1 cellular context compared by ENCODE assay signal in the genomic region with DNA sequence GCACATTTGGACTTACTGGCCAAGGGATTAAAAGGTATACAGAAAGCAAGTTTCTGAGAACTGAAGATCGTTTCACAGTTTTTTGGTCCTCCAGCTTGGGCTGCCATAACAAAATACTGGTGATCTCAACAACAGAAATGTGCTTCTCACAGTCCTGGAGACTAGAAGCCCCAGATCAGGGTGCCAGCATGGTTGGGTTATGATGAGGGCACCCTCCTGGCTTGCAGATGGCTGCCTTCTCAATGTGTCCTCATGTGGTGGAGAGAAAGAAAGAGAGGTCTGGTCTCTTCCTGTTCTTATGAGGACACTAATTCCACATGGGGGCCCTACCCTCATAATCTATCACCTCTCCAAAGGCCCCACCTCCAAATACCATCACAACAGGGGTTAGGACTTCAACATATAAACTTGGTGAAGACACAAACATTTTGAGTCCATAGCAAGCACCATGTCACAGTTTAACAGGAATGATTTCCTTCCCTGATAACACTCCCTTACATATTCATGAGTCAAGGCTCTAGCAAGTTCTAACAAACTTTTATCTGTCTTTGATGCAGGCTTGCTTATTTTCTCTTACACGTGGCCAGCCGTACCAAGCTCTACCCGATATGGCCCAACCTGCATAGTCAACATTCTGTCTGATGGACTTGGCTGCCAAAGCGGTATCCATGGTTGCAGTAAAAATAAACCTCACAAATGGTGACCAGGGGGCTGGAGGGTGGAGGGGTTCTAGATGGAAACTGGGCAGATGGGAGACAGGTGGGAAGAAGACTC.
TF ChIP-seq lines count a peak whose summit lies in the region.

No MANE protein-coding gene starts in this region.

TF ChIP-seq in HepG2, 621 proteins besides CTCF, POLR2A, EP300 and RAD21:
- TF ChIP-seq KLF6 (CRISPR knock-in tag; IDR thresholded peaks at IDR 0.05): no peak
- no peak for TF ChIP-seq FOXK1 (CRISPR knock-in tag; IDR thresholded peaks at IDR 0.05; ENCODE audit: borderline replicate concordance, low read depth)
- TF ChIP-seq ZNF547 (CRISPR knock-in tag; IDR thresholded peaks at IDR 0.05): no peak
- TF ChIP-seq TBL1XR1 (IDR thresholded peaks at IDR 0.05; ENCODE audit: borderline replicate concordance, low read length, partially characterized antibody): no peak
